8 cellular contexts compared by ENCODE assay signal in genomic region chr3:53890726-53891499, GRCh38. TPM values are rescaled to one million over a fixed set of nuclear protein-coding genes. Genes with fewer than 3 reads are reported as not detected.
DNase-seq lines count a peak whose midpoint lies in the region; ATAC-seq and TF ChIP-seq lines count a peak whose summit lies in the region.

No MANE protein-coding gene starts in this region.

- no peaks in the 10 kb centered on the region for H3K9me2 ChIP-seq in Loucy (replicated peaks; ENCODE audit: low read depth, low read length)

- H3K9me3 ChIP-seq in Loucy (ENCODE audit: insufficient read depth, low read depth, low read length) (no peaks in the 10 kb centered on the region), upper lobe of left lung (no peaks in the 10 kb centered on the region)
- no peaks in the 10 kb centered on the region for H3K9me3 ChIP-seq in naive thymus-derived CD4-positive, alpha-beta T cell (ENCODE audit: control insufficient read depth in 2 of 3, low read length in 3 of 3)

- peak overlapping the region; percentile 98 for H3K27ac Mint-ChIP-seq in activated CD8-positive, alpha-beta T cell treated with anti-CD3 and anti-CD28 coated beads, Interleukin-2, amount 10 ng/mL, durations not matched to agents 7 days and 5 days
- peak overlapping the region; percentile 97 to 99 (median 99) for H3K27ac Mint-ChIP-seq in naive thymus-derived CD4-positive, alpha-beta T cell

- TF ChIP-seq CTCF in GM12864 (IDR thresholded peaks at IDR 0.05; ENCODE audit: low read depth, low read length, missing control alignments) (no peak), Loucy (conservative IDR thresholded peaks at IDR 0.05; ENCODE audit: low read length) (no peak), upper lobe of left lung (IDR thresholded peaks at IDR 0.05) (no peak)

- no peak for DNase-seq in GM12864 (ENCODE audit: low read depth)
- peak; percentile 68 for DNase-seq in activated CD8-positive, alpha-beta T cell treated with anti-CD3 and anti-CD28 coated beads, Interleukin-2, amount 10 ng/mL, durations not matched to agents 7 days and 5 days
- DNase-seq in epithelial cell of prostate (ENCODE audit: low read depth, low spot score), result no peak
- peak in 7 of 9 donors; percentile 64 to 89 (median 73) for DNase-seq in naive thymus-derived CD4-positive, alpha-beta T cell
- peak in 1 of 2 donors; percentile 43 for DNase-seq in upper lobe of left lung
- DNase-seq in NOMO-1 treated with DMSO at 0.1 percent for 48 hours (lab: John Stamatoyannopoulos, UW; ENCODE audit: unreplicated experiment), result no peak
- no peak for DNase-seq in middle frontal gyrus (ENCODE audit: extremely low spot score, low spot score)

- intact Hi-C loops in naive thymus-derived CD4-positive, alpha-beta T cell (cut with micrococcal nuclease), result loop anchor here (1.0 to 2.0 kb wide), 6 partner anchors 9 to 761 kb away; partner anchors contain the start of genes ACTR8 (in 2 of the 2), DCP1A (in 1 of the 2), PRKCD (in 1 of the 2) and RFT1 (in 1 of the 2)

- H3K36me3 ChIP-seq in Loucy (ENCODE audit: insufficient read depth, low read length), result no peaks in the 10 kb centered on the region; the same call in 1 of the 2 replicates
- peaks cover 0 to 6% (median 0%) of the 10 kb centered on the region in 3 experiments for H3K36me3 ChIP-seq in naive thymus-derived CD4-positive, alpha-beta T cell (ENCODE audit: control insufficient read depth in 2 of 3, insufficient read depth in 3 of 3, low read length in 3 of 3)
- H3K36me3 ChIP-seq in upper lobe of left lung, result peaks cover 0 to 24% (median 2%) of the 10 kb centered on the region in 4 donors

- 7 to 9% methylated on average over 16 to 22 of the region's 22 CpGs for WGBS in upper lobe of left lung, 2 donors

- peak; percentile 44 for ATAC-seq in activated CD8-positive, alpha-beta T cell treated with anti-CD3 and anti-CD28 coated beads, Interleukin-2, amount 10 ng/mL, durations not matched to agents 7 days and 5 days
- peak; percentile 60 for ATAC-seq in naive thymus-derived CD4-positive, alpha-beta T cell
- ATAC-seq in upper lobe of left lung (ENCODE audit: low FRiP score in 2 of 2), result peak in 1 of 2 donors; percentile 0

- peaks cover 52% of the 10 kb centered on the region for H3K4me1 Mint-ChIP-seq in activated CD8-positive, alpha-beta T cell treated with anti-CD3 and anti-CD28 coated beads, Interleukin-2, amount 10 ng/mL, durations not matched to agents 7 days and 5 days (ENCODE audit: low read depth)
- peaks cover 30 to 66% (median 62%) of the 10 kb centered on the region in 7 donors for H3K4me1 Mint-ChIP-seq in naive thymus-derived CD4-positive, alpha-beta T cell

- H3K9me3 Mint-ChIP-seq in activated CD8-positive, alpha-beta T cell treated with anti-CD3 and anti-CD28 coated beads, Interleukin-2, amount 10 ng/mL, durations not matched to agents 7 days and 5 days (ENCODE audit: insufficient read depth), result no peaks in the 10 kb centered on the region
- peaks cover 0 to 7% (median 0%) of the 10 kb centered on the region in 11 donors for H3K9me3 Mint-ChIP-seq in naive thymus-derived CD4-positive, alpha-beta T cell

- H2AFZ ChIP-seq in Loucy (ENCODE audit: low read length), result peak overlapping the region; percentile 79

- no peak for TF ChIP-seq POLR2A in upper lobe of left lung (IDR thresholded peaks at IDR 0.05)

- CTCF ChIA-PET in activated CD8-positive, alpha-beta T cell treated with anti-CD3 and anti-CD28 coated beads, Interleukin-2, amount 10 ng/mL, durations not matched to agents 7 days and 5 days (lab: Charles Lee), result interaction anchor here (0.7 to 2.3 kb wide), 4 partner anchors 8 to 181 kb away, joined by 3 to 13 read pairs (median 4); no protein-coding TSS in a partner anchor
- CTCF ChIA-PET in naive thymus-derived CD4-positive, alpha-beta T cell (lab: Charles Lee), result no interaction called here

- H3K27me3 ChIP-seq in Loucy (ENCODE audit: insufficient read depth, low read length, poor library complexity, severe bottlenecking) (peaks cover 44% of the 10 kb centered on the region), upper lobe of left lung (no peaks in the 10 kb centered on the region)
- H3K27me3 ChIP-seq in naive thymus-derived CD4-positive, alpha-beta T cell (ENCODE audit: control insufficient read depth in 2 of 2, insufficient read depth in 2 of 2, low read length in 2 of 2), result no peaks in the 10 kb centered on the region

- no peaks in the 10 kb centered on the region for H3F3A ChIP-seq in Loucy (ENCODE audit: low read depth)

- H3K4me3 Mint-ChIP-seq in activated CD8-positive, alpha-beta T cell treated with anti-CD3 and anti-CD28 coated beads, Interleukin-2, amount 10 ng/mL, durations not matched to agents 7 days and 5 days, result peak overlapping the region; percentile 90
- peak overlapping the region; percentile 89 to 98 (median 94) for H3K4me3 Mint-ChIP-seq in naive thymus-derived CD4-positive, alpha-beta T cell

- H3K4me1 ChIP-seq in Loucy (ENCODE audit: insufficient read depth, low read length, poor library complexity, severe bottlenecking), result peaks cover 19% of the 10 kb centered on the region
- H3K4me1 ChIP-seq in naive thymus-derived CD4-positive, alpha-beta T cell (ENCODE audit: control insufficient read depth in 2 of 2, insufficient read depth in 2 of 2, low read length in 2 of 2), result peaks cover 12 to 36% of the 10 kb centered on the region in 2 donors
- H3K4me1 ChIP-seq in upper lobe of left lung, result peaks cover 23 to 25% (median 23%) of the 10 kb centered on the region in 4 donors

- peaks cover 13% of the 10 kb centered on the region; the same call in 1 of the 2 replicates for H3K79me2 ChIP-seq in Loucy (ENCODE audit: insufficient read depth, low read length)

- peak overlapping the region; percentile 83 for H3K9ac ChIP-seq in Loucy (ENCODE audit: low read depth, low read length, poor library complexity, severe bottlenecking)

- TF ChIP-seq EP300 in upper lobe of left lung (IDR thresholded peaks at IDR 0.05), result no peak

- POLR2A ChIA-PET in activated CD8-positive, alpha-beta T cell treated with anti-CD3 and anti-CD28 coated beads, Interleukin-2, amount 10 ng/mL, durations not matched to agents 7 days and 5 days (lab: Charles Lee), result interaction anchor here (0.7 to 3.6 kb wide), 6 partner anchors 10 to 543 kb away, joined by 3 to 37 read pairs (median 4); partner anchors contain the start of genes ACTR8 and DCP1A
- POLR2A ChIA-PET in naive thymus-derived CD4-positive, alpha-beta T cell (lab: Charles Lee), result interaction anchor here (1.1 to 5.4 kb wide), 3 partner anchors 9 to 543 kb away, joined by 4 to 51 read pairs (median 10); partner anchors contain the start of genes ACTR8 and DCP1A

- H3K27ac ChIP-seq in epithelial cell of prostate (peak overlapping the region; percentile 84), upper lobe of left lung (peak overlapping the region; percentile 93 to 99 (median 96))
- H3K27ac ChIP-seq in naive thymus-derived CD4-positive, alpha-beta T cell (ENCODE audit: low read depth, low read length), result peak overlapping the region; percentile 98

- H3K4me2 ChIP-seq in Loucy (ENCODE audit: low read depth, low read length, poor library complexity, severe bottlenecking), result peak overlapping the region; percentile 71

- H4K20me1 ChIP-seq in Loucy (ENCODE audit: insufficient read depth, low read length, poor library complexity, severe bottlenecking), result peaks cover 7% of the 10 kb centered on the region

- peaks cover 14% of the 10 kb centered on the region for H3K27me3 Mint-ChIP-seq in activated CD8-positive, alpha-beta T cell treated with anti-CD3 and anti-CD28 coated beads, Interleukin-2, amount 10 ng/mL, durations not matched to agents 7 days and 5 days (ENCODE audit: low read depth)
- peaks cover 0 to 23% (median 13%) of the 10 kb centered on the region in 5 donors for H3K27me3 Mint-ChIP-seq in naive thymus-derived CD4-positive, alpha-beta T cell

- H3K4me3 ChIP-seq in GM12864 (ENCODE audit: low read depth, low read length) (peak overlapping the region; percentile 80), Loucy (ENCODE audit: low read length, poor library complexity, severe bottlenecking) (peak overlapping the region; percentile 82), upper lobe of left lung (peak overlapping the region; percentile 63 to 99 (median 91))
- H3K4me3 ChIP-seq in naive thymus-derived CD4-positive, alpha-beta T cell (ENCODE audit: low read length), result peak overlapping the region; percentile 81

- H3K36me3 Mint-ChIP-seq in activated CD8-positive, alpha-beta T cell treated with anti-CD3 and anti-CD28 coated beads, Interleukin-2, amount 10 ng/mL, durations not matched to agents 7 days and 5 days (ENCODE audit: low read depth), result peaks cover 32% of the 10 kb centered on the region
- peaks cover 4 to 25% (median 21%) of the 10 kb centered on the region in 5 donors for H3K36me3 Mint-ChIP-seq in naive thymus-derived CD4-positive, alpha-beta T cell

RNA-seq across cellular contexts. Expression of gene SELENOK, which starts 0.7 kb away (rescaled TPM):
- 10 to 100 TPM; 46.3 to 48.5 TPM for total RNA-seq in activated CD8-positive, alpha-beta T cell treated with anti-CD3 and anti-CD28 coated beads, Interleukin-2, amount 10 ng/mL, durations not matched to agents 7 days and 5 days
- total RNA-seq in naive thymus-derived CD4-positive, alpha-beta T cell, result 100 to 1,000 TPM in 1 of 5 experiments, 10 to 100 TPM in 4; 33.6 to 104 (median 45.4) TPM
- polyA plus RNA-seq in naive thymus-derived CD4-positive, alpha-beta T cell, result 100 to 1,000 TPM; 132 to 142 TPM
- total RNA-seq in upper lobe of left lung, result 10 to 100 TPM in 5 of 6 donors, 1 to 10 TPM in 1; 9.4 to 97.3 (median 44.0) TPM

RNA-seq across cellular contexts. Expression of gene ACTR8, which starts 9.0 kb away (rescaled TPM):
- 10 to 100 TPM; 29.2 to 37.1 TPM for total RNA-seq in activated CD8-positive, alpha-beta T cell treated with anti-CD3 and anti-CD28 coated beads, Interleukin-2, amount 10 ng/mL, durations not matched to agents 7 days and 5 days
- 10 to 100 TPM; 18.4 to 49.8 (median 41.5) TPM for total RNA-seq in naive thymus-derived CD4-positive, alpha-beta T cell
- polyA plus RNA-seq in naive thymus-derived CD4-positive, alpha-beta T cell, result 10 to 100 TPM; 17.9 to 19.5 TPM
- total RNA-seq in upper lobe of left lung, result 10 to 100 TPM; 16.2 to 29.7 (median 20.4) TPM

RNA-seq across cellular contexts. Expression of gene IL17RB, which starts 44.5 kb away (rescaled TPM):
- under 1 TPM; 0.31 to 0.32 TPM for total RNA-seq in activated CD8-positive, alpha-beta T cell treated with anti-CD3 and anti-CD28 coated beads, Interleukin-2, amount 10 ng/mL, durations not matched to agents 7 days and 5 days
- 1 to 10 TPM in 1 of 5 experiments, under 1 TPM in 1, not detected in 3; 0.71 to 6.0 TPM for total RNA-seq in naive thymus-derived CD4-positive, alpha-beta T cell
- polyA plus RNA-seq in naive thymus-derived CD4-positive, alpha-beta T cell, result under 1 TPM; 0.22 to 0.47 TPM
- total RNA-seq in upper lobe of left lung, result 10 to 100 TPM in 1 of 6 donors, 1 to 10 TPM in 5; 3.1 to 15.6 (median 6.3) TPM

RNA-seq across cellular contexts. Expression of gene CHDH, which starts 44.7 kb away (rescaled TPM):
- total RNA-seq in activated CD8-positive, alpha-beta T cell treated with anti-CD3 and anti-CD28 coated beads, Interleukin-2, amount 10 ng/mL, durations not matched to agents 7 days and 5 days, result under 1 TPM; 0.05 to 0.21 TPM
- 1 to 10 TPM in 1 of 5 experiments, under 1 TPM in 4; 0.05 to 1.3 (median 0.27) TPM for total RNA-seq in naive thymus-derived CD4-positive, alpha-beta T cell
- polyA plus RNA-seq in naive thymus-derived CD4-positive, alpha-beta T cell, result not detected
- total RNA-seq in upper lobe of left lung, result 10 to 100 TPM in 5 of 6 donors, 1 to 10 TPM in 1; 9.1 to 20.9 (median 13.9) TPM

Comparison
In these comparisons a context has a peak if more than half of its experiments do, and no peak if none do; other contexts are left out.
1. DNase-seq: peak in activated CD8-positive, alpha-beta T cell treated with anti-CD3 and anti-CD28 coated beads, Interleukin-2, amount 10 ng/mL, durations not matched to agents 7 days and 5 days (single experiment) and naive thymus-derived CD4-positive, alpha-beta T cell (7 of 9); none in GM12864 (single experiment), epithelial cell of prostate (single experiment), NOMO-1 treated with DMSO at 0.1 percent for 48 hours (single experiment) and middle frontal gyrus (single experiment).
2. Peak in every context shown above with its lines, with median percentiles within 50 percentile points of each other: H3K4me3 ChIP-seq and H3K27ac ChIP-seq.